Comparison of ENCODE assay signal across 8 cellular contexts in the genomic region with DNA sequence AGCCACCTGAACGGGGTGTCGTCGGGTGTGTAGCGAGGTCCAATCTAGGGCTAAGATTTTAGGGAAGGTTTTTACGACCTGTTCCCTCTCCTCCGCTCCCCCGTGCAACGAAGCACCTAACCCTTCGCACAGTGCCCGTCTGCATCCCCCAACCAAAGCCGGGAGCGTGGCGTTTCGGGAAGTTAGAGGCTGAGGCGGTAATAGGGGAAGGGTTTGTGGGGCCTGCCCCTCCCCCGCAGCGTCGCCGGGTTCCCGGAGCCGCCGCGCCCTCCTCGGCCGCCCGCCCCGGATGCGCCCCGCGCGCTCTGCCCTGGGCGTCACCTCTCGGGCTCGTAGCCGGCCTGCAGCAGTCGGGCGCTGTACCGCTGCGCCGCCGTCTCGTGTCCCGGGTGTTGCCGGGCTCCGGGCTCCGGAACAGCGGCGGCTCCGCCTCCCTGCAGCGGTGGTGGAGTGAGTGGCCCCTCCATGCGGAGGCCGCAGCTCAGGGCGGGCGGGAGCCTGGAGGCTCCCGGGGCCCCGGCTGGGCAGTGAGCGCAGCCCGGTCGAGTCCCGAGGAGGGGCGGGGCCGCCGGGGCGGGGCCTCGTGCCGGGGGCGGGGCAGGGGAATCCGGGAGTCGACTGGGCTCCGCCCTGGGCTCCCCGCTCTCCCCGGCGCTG. TPM values are rescaled to one million over a fixed set of nuclear protein-coding genes. Genes with fewer than 3 reads are reported as not detected.
DNase-seq lines count a peak whose midpoint lies in the region; ATAC-seq, FAIRE-seq and TF ChIP-seq lines count a peak whose summit lies in the region.

TSS of gene IMPDH1 (minus strand) at position 548 of the 657 bp plus-strand sequence. CDS start at position 467, 81 bp downstream.

- WGBS in adipose tissue, 3 donors: 1 to 5% (median 1%) methylated on average over 43 to 73 of the region's 73 CpGs

- no peaks in the 10 kb centered on the region for H3K9me3 Mint-ChIP-seq in T-cell

- peak within 1 kb of the TSS; percentile 85 for H3K27ac ChIP-seq in adipose tissue (ENCODE audit: low read depth, low read length)
- peak within 1 kb of the TSS; percentile 80 to 88 for H3K27ac ChIP-seq in right atrium auricular region

- FAIRE-seq in urothelium cell line (lab: Jason Lieb, UNC): no peak

- H3K36me3 Mint-ChIP-seq in T-cell: no peaks in the 10 kb centered on the region

- H3K4me1 ChIP-seq in right atrium auricular region: peaks cover 0 to 44% of the 10 kb centered on the region in 2 donors

- CTCF ChIA-PET in T-cell (lab: Charles Lee): interaction anchor here (0.5 to 1.4 kb wide), 6 partner anchors 14 to 81 kb away, joined by 3 to 7 read pairs (median 3); no protein-coding TSS in a partner anchor

- POLR2A ChIA-PET in T-cell (lab: Charles Lee): no interaction called here

- no peaks in the 10 kb centered on the region for H3K36me3 ChIP-seq in right atrium auricular region

- H3K4me3 ChIP-seq in Jurkat, Clone E6-1 (ENCODE audit: low read length): peak within 1 kb of the TSS; percentile 73
- H3K4me3 ChIP-seq in right atrium auricular region: peak within 1 kb of the TSS; percentile 52 to 71

- H3K27me3 Mint-ChIP-seq in T-cell: no peaks in the 10 kb centered on the region

- H3K4me3 Mint-ChIP-seq in T-cell: peak within 1 kb of the TSS; percentile 88 to 92 (median 91)

- peak; percentile 83 for ATAC-seq in GM21717 (IDR thresholded peaks at IDR 0.05; ENCODE audit: unreplicated experiment)
- peak; percentile 81 to 84 (median 82) for ATAC-seq in T-cell (replicated peaks in 1 of 4)

- peak within 1 kb of the TSS; percentile 91 to 92 for H3K27ac Mint-ChIP-seq in T-cell

- peak; percentile 75 for DNase-seq in G401 (ENCODE audit: low spot score)
- DNase-seq in Jurkat, Clone E6-1 (ENCODE audit: low read depth, low spot score): peak; percentile 33
- DNase-seq in T-cell: peak; percentile 55 to 88 (median 72)
- DNase-seq in right atrium auricular region (ENCODE audit: low spot score): peak; percentile 86
- DNase-seq in pulmonary artery endothelial cell (ENCODE audit: low read depth, low spot score): no peak
- peak; percentile 94 for DNase-seq in urothelium cell line (ENCODE audit: low spot score)

- in situ Hi-C loops in G401 (cut with HindIII; ENCODE audit: low sequenced_read_pairs): no loop called here

- H3K27me3 ChIP-seq in right atrium auricular region: no peaks in the 10 kb centered on the region

- peak in 1 of 2 donors; percentile 10 for TF ChIP-seq CTCF in right atrium auricular region (IDR thresholded peaks at IDR 0.05)

- peaks cover 34 to 41% (median 40%) of the 10 kb centered on the region in 3 donors for H3K4me1 Mint-ChIP-seq in T-cell

- H3K9me3 ChIP-seq in right atrium auricular region: no peaks in the 10 kb centered on the region

RNA-seq across cellular contexts. Expression of gene IMPDH1, which starts in this region (rescaled TPM):
- 58.5 and 67.9 TPM in 2 replicates for total RNA-seq in G401 (2014; rRNA removed; shearing (Covaris generic))
- polyA plus RNA-seq in Jurkat, Clone E6-1 (2012; ENCODE audit: insufficient read depth, insufficient read length): 67.9 TPM
- total RNA-seq in T-cell (10 to 100 TPM; 39.9 to 73.3 (median 65.6) TPM), right atrium auricular region (10 to 100 TPM; 17.4 to 27.4 TPM), pulmonary artery endothelial cell (88.2 and 100 TPM in 2 replicates)
- polyA plus RNA-seq in adipose tissue: 100 to 1,000 TPM in 1 of 3 donors, 10 to 100 TPM in 2; 34.8 to 201 (median 81.2) TPM
